In genomic region chr20:63553251-63553932, GRCh38 we compare ENCODE assay signal across 1 cellular context.
A peak's percentile ranks its signal among the peaks of the same experiment; 100 is the strongest.
TF ChIP-seq lines count a peak whose summit lies in the region.

No MANE protein-coding gene starts in this region.

TF ChIP-seq in endothelial cell of umbilical vein, 7 proteins besides CTCF, POLR2A, EP300 and RAD21:
- TF ChIP-seq JUN (IDR thresholded peaks at IDR 0.05; ENCODE audit: borderline replicate concordance, insufficient read depth, insufficient read length, low read depth) (no peak), MAX (IDR thresholded peaks at IDR 0.05; ENCODE audit: insufficient read depth, insufficient read length) (no peak), POLR2AphosphoS5 (IDR thresholded peaks at IDR 0.05; ENCODE audit: insufficient read depth, low read depth, low read length) (peak; percentile 41), GATA2 (IDR thresholded peaks at IDR 0.05; ENCODE audit: insufficient read depth, insufficient read length, low read depth, low read length) (no peak), EZH2 (IDR thresholded peaks at IDR 0.05; ENCODE audit: borderline replicate concordance, low read depth, low read length, severe bottlenecking) (no peak), FOS (IDR thresholded peaks at IDR 0.05; ENCODE audit: borderline replicate concordance, insufficient read depth, low read length) (no peak)
